Comparison of ENCODE assay signal across 8 cellular contexts in the genomic region with DNA sequence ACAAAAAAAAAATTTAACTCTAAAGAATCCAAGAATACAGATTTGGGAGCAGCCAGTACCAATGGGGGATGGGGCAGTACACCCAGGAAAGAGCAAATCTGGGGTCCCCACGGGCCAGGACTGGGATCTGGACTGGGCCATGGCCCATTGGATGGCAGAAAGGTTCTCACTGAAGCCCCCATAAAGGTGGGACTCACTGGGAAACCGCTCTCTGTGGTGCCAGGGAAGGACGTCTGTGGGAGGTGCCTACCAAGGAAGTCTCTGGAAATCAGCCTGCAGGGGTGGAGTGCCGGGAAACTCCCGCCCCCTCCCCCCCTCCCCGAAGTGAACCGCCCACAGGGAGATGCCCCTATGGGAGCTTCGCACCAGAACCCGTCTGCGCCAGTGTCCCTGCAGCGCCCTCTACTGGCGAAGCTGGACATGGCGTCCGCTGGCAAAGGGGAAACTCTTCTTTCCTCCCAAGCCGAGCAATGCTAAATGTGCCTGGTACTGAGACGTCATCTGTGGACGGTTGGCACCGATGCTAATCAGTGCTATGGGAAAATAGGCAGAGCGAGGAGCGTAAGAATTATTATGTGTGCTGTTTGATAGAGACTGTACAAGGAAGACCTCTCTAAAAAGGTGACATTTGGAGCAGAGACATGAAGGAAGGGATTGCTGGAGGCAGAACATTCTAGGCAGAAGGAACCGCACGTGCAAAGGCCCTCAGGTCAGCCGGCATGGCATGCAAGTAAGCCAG.
DNase-seq lines count a peak whose midpoint lies in the region; ATAC-seq and TF ChIP-seq lines count a peak whose summit lies in the region.

No MANE protein-coding gene starts in this region.

- H3K27ac Mint-ChIP-seq in CD4-positive, alpha-beta T cell: no peak overlapping the region
- H3K27ac Mint-ChIP-seq in WTC11: no peak overlapping the region

- no peak overlapping the region for H3K4me3 ChIP-seq in MM.1S (ENCODE audit: low read length)

- H3K9me3 ChIP-seq in CD4-positive, alpha-beta T cell (ENCODE audit: control insufficient read depth, low read length): no peaks in the 10 kb centered on the region
- H3K9me3 ChIP-seq in MM.1S (replicated peaks; ENCODE audit: insufficient read depth, low read length): no peaks in the 10 kb centered on the region

- POLR2A ChIA-PET in CD4-positive, alpha-beta T cell (lab: Charles Lee): interaction anchor here (0.6 kb wide), 1 partner anchor 21 kb away, joined by 3 read pairs; no protein-coding TSS in a partner anchor
- POLR2A ChIA-PET in WTC11 (lab: Charles Lee): interaction anchor here (0.5 kb wide), 1 partner anchor 253 kb away, joined by 3 read pairs; no protein-coding TSS in a partner anchor

- no peaks in the 10 kb centered on the region for H3K9me2 ChIP-seq in MM.1S (replicated peaks; ENCODE audit: insufficient read depth, low read length)

- in situ Hi-C loops in T47D (cut with HindIII; ENCODE audit: low pct_unique_long_range_greater_than_20kb, low sequenced_read_pairs): no loop called here

- H4K20me1 ChIP-seq in MM.1S (ENCODE audit: insufficient read depth, low read length): peaks cover 11% of the 10 kb centered on the region; the same call in 1 of the 2 replicates

- peaks cover 4% of the 10 kb centered on the region; the same call in 1 of the 2 replicates for H3K36me3 ChIP-seq in MM.1S (replicated peaks; ENCODE audit: insufficient read depth, low read length)

- peak overlapping the region; percentile 48; the same call in 1 of the 2 replicates for H2AFZ ChIP-seq in MM.1S (ENCODE audit: low read length)

- DNase-seq in CD4-positive, alpha-beta T cell: peak; percentile 63 to 85 (median 78)
- peak; percentile 82 for DNase-seq in MM.1S
- DNase-seq in WTC11 (ENCODE audit: low spot score): peak; percentile 92
- peak; percentile 17 to 87 for DNase-seq in T47D (ENCODE audit: low read depth in 1 of 2, low spot score in 1 of 2)
- peak; percentile 85 for DNase-seq in left lobe of liver (ENCODE audit: low spot score)
- DNase-seq in stimulated activated CD4-positive, alpha-beta T cell treated with anti-CD3 and anti-CD28 coated beads, TNF-alpha, amount 100 ng/mL, for 48 hours (ENCODE audit: low read depth in 3 of 3): peak; percentile 68 to 80 (median 71)

- peak overlapping the region; percentile 45; the same call in 1 of the 2 replicates for H3K4me2 ChIP-seq in MM.1S (ENCODE audit: low read depth, low read length)

- H3K27me3 Mint-ChIP-seq in CD4-positive, alpha-beta T cell: peaks cover 5% of the 10 kb centered on the region
- H3K27me3 Mint-ChIP-seq in WTC11 (ENCODE audit: low read depth): no peaks in the 10 kb centered on the region

- peak; percentile 82 for TF ChIP-seq CTCF in CD4-positive, alpha-beta T cell (IDR thresholded peaks at IDR 0.05)
- peak; percentile 71 for TF ChIP-seq CTCF in MM.1S (IDR thresholded peaks at IDR 0.05; ENCODE audit: low read length)
- peak; percentile 91 for TF ChIP-seq CTCF in WTC11 (IDR thresholded peaks at IDR 0.05)

- intact Hi-C loops in CD4-positive, alpha-beta T cell (cut with DNase I, micrococcal nuclease): loop anchor here (1.0 to 10.0 kb wide), 6 partner anchors 65 to 1697 kb away; partner anchors contain the start of gene MAF (in 1 of the 2)

- CTCF ChIA-PET in CD4-positive, alpha-beta T cell (lab: Charles Lee): interaction anchor here (0.6 to 1.6 kb wide), 16 partner anchors 9 to 869 kb away, joined by 3 to 13 read pairs (median 3); partner anchors contain the start of gene MAF
- CTCF ChIA-PET in WTC11 (lab: Charles Lee): interaction anchor here (0.6 to 1.8 kb wide), 30 partner anchors 8 to 1909 kb away, joined by 3 to 21 read pairs (median 4); no protein-coding TSS in a partner anchor

- peak; percentile 78 for ATAC-seq in CD4-positive, alpha-beta T cell (ENCODE audit: poor library complexity)
- peak; percentile 57 for ATAC-seq in GM21381 (IDR thresholded peaks at IDR 0.05; ENCODE audit: unreplicated experiment)
- ATAC-seq in WTC11: peak; percentile 86
- peak; percentile 99 for ATAC-seq in left lobe of liver
- ATAC-seq in HG02938 (IDR thresholded peaks at IDR 0.05; ENCODE audit: unreplicated experiment): no peak

- H3K36me3 Mint-ChIP-seq in CD4-positive, alpha-beta T cell (ENCODE audit: low read depth): no peaks in the 10 kb centered on the region
- H3K36me3 Mint-ChIP-seq in WTC11: no peaks in the 10 kb centered on the region

- H3K9ac ChIP-seq in MM.1S (ENCODE audit: low read length): peak overlapping the region; percentile 25; the same call in 1 of the 2 replicates

- H3K79me2 ChIP-seq in MM.1S (ENCODE audit: low read length): peaks cover 43% of the 10 kb centered on the region

- peaks cover 21% of the 10 kb centered on the region for H3K4me1 Mint-ChIP-seq in CD4-positive, alpha-beta T cell (ENCODE audit: low read depth)
- H3K4me1 Mint-ChIP-seq in WTC11: peaks cover 19% of the 10 kb centered on the region

- H3K9me3 Mint-ChIP-seq in CD4-positive, alpha-beta T cell: no peaks in the 10 kb centered on the region
- peaks cover 18% of the 10 kb centered on the region for H3K9me3 Mint-ChIP-seq in WTC11

- H3K27me3 ChIP-seq in CD4-positive, alpha-beta T cell (ENCODE audit: control insufficient read depth, insufficient read depth, low read length): no peaks in the 10 kb centered on the region
- no peaks in the 10 kb centered on the region for H3K27me3 ChIP-seq in MM.1S (replicated peaks; ENCODE audit: insufficient read depth, low read length)

- no peak overlapping the region for H3K27ac ChIP-seq in CD4-positive, alpha-beta T cell (ENCODE audit: low read depth, low read length)
- peak overlapping the region; percentile 66; the same call in 1 of the 2 replicates for H3K27ac ChIP-seq in MM.1S (ENCODE audit: low read length)

- no peak overlapping the region for H3K4me3 Mint-ChIP-seq in CD4-positive, alpha-beta T cell
- no peak overlapping the region for H3K4me3 Mint-ChIP-seq in WTC11

- H3F3A ChIP-seq in MM.1S (ENCODE audit: insufficient read depth, low read length): peaks cover 39% of the 10 kb centered on the region

- H3K4me1 ChIP-seq in MM.1S (ENCODE audit: low read length): peaks cover 7% of the 10 kb centered on the region; the same call in 1 of the 2 replicates

TF ChIP-seq in WTC11, 78 proteins besides CTCF, POLR2A, EP300 and RAD21:
- TF ChIP-seq ZNF512 (CRISPR knock-in tag; IDR thresholded peaks at IDR 0.05; ENCODE audit: borderline replicate concordance) (no peak), SOX15 (CRISPR knock-in tag; IDR thresholded peaks at IDR 0.05) (no peak), ATF1 (CRISPR knock-in tag; IDR thresholded peaks at IDR 0.05) (no peak), ATF3 (CRISPR knock-in tag; conservative IDR thresholded peaks at IDR 0.05) (no peak), HMGA2 (CRISPR knock-in tag; IDR thresholded peaks at IDR 0.05) (no peak), PRRX2 (CRISPR knock-in tag; IDR thresholded peaks at IDR 0.05) (no peak), GTF2I (CRISPR knock-in tag; conservative IDR thresholded peaks at IDR 0.05) (0 out of 2 replicates have a peak, but pooled peaks have one; percentile 44), TCF7 (CRISPR knock-in tag; IDR thresholded peaks at IDR 0.05; ENCODE audit: low read depth) (no peak), FOXJ3 (CRISPR knock-in tag; IDR thresholded peaks at IDR 0.05; ENCODE audit: borderline replicate concordance) (no peak), NR1H2 (CRISPR knock-in tag; IDR thresholded peaks at IDR 0.05) (no peak), SP1 (CRISPR knock-in tag; conservative IDR thresholded peaks at IDR 0.05) (peak; percentile 54)
